In genomic region chr1:230120289-230120948, GRCh38 we compare ENCODE assay signal across 15 cellular contexts. TPM values are rescaled to one million over a fixed set of nuclear protein-coding genes. Genes with fewer than 3 reads are reported as not detected.
A peak's percentile ranks its signal among the peaks of the same experiment; 100 is the strongest.
DNase-seq lines count a peak whose midpoint lies in the region; ATAC-seq and TF ChIP-seq lines count a peak whose summit lies in the region.
"Had no signal": no experiment of that assay in that cellular context is flagged by ENCODE, and none has a peak within 500 bp of the region (broad histone marks: within the 10 kb centered on the region; RNA-seq: fewer than 3 reads in every experiment).

No MANE protein-coding gene starts in this region.

- H3K36me3 Mint-ChIP-seq in MCF 10A (ENCODE audit: insufficient read depth, unreplicated experiment) (peaks cover 17% of the 10 kb centered on the region), activated B cell treated with CpG ODN at 0.5 μM for 24 hours (ENCODE audit: low read depth) (peaks cover 47% of the 10 kb centered on the region), neural progenitor cell (peaks cover 19% of the 10 kb centered on the region)

- H3K4me3 Mint-ChIP-seq in MCF 10A (ENCODE audit: unreplicated experiment) (no peak overlapping the region), activated B cell treated with CpG ODN at 0.5 μM for 24 hours (no peak overlapping the region), neural progenitor cell (no peak overlapping the region)
- H3K4me3 Mint-ChIP-seq: activated naive CD8-positive, alpha-beta T cell; activated T-cell treated with anti-CD3 and anti-CD28 coated beads, Interleukin-2, amount 50 U/mL, for 24 hours; CD4-positive, alpha-beta T cell had no signal

- no peaks in the 10 kb centered on the region for H3K9me3 ChIP-seq in mammary epithelial cell (replicated peaks; ENCODE audit: insufficient read depth, low read length)
- no peaks in the 10 kb centered on the region for H3K9me3 ChIP-seq in right cardiac atrium (ENCODE audit: control insufficient read depth, low read length)
- H3K9me3 ChIP-seq in suprapubic skin, result no peaks in the 10 kb centered on the region
- H3K9me3 ChIP-seq in neural progenitor cell (ENCODE audit: low read depth), result no peaks in the 10 kb centered on the region
- H3K9me3 ChIP-seq: left lung had no signal

- dilution Hi-C loops in mammary epithelial cell (cut with HindIII; ENCODE audit: low sequenced_read_pairs), result no loop called here

- TF ChIP-seq POLR2A in suprapubic skin (IDR thresholded peaks at IDR 0.05), result no peak

- no peak for ATAC-seq in activated B cell treated with CpG ODN at 0.5 μM for 24 hours (ENCODE audit: low read depth)
- peak; percentile 88 to 90 for ATAC-seq in right cardiac atrium
- ATAC-seq in GM18858 (IDR thresholded peaks at IDR 0.05; ENCODE audit: unreplicated experiment), result no peak
- ATAC-seq: stimulated activated naive CD8-positive, alpha-beta T cell treated with anti-CD3 and anti-CD28 coated beads, Interleukin-15, Interleukin-2, amounts not matched to agents 100 U/mL and 50 U/mL, for 24 hours had no signal

- CTCF ChIA-PET in MCF 10A (lab: Yijun Ruan, JAX), result interaction anchor here (0.6 to 1.3 kb wide), 7 partner anchors 11 to 1159 kb away, joined by 3 to 5 read pairs (median 4); no protein-coding TSS in a partner anchor
- CTCF ChIA-PET in mammary epithelial cell (lab: Charles Lee; ENCODE audit: low non-redundant PET), result no interaction called here
- CTCF ChIA-PET in activated B cell treated with CpG ODN at 0.5 μM for 24 hours (lab: Charles Lee), result no interaction called here

- H3K27me3 Mint-ChIP-seq in MCF 10A (ENCODE audit: insufficient read depth, unreplicated experiment) (no peaks in the 10 kb centered on the region), activated B cell treated with CpG ODN at 0.5 μM for 24 hours (no peaks in the 10 kb centered on the region), neural progenitor cell (ENCODE audit: insufficient read depth, low read depth) (no peaks in the 10 kb centered on the region)
- H3K27me3 Mint-ChIP-seq: activated naive CD8-positive, alpha-beta T cell; activated T-cell treated with anti-CD3 and anti-CD28 coated beads, Interleukin-2, amount 50 U/mL, for 24 hours; CD4-positive, alpha-beta T cell; progenitor cell of endocrine pancreas had no signal

- no peak overlapping the region for H2AFZ ChIP-seq in mammary epithelial cell (ENCODE audit: low read depth, low read length)
- no peak overlapping the region for H2AFZ ChIP-seq in neural progenitor cell (replicated peaks)

- peaks cover 90% of the 10 kb centered on the region for H3K79me2 ChIP-seq in mammary epithelial cell (ENCODE audit: insufficient read depth, low read length)
- peaks cover 55% of the 10 kb centered on the region for H3K79me2 ChIP-seq in neural progenitor cell (ENCODE audit: low read depth)

- H3K27me3 ChIP-seq in mammary epithelial cell (ENCODE audit: insufficient read depth, low read length) (no peaks in the 10 kb centered on the region), right cardiac atrium (ENCODE audit: control insufficient read depth, insufficient read depth) (no peaks in the 10 kb centered on the region), suprapubic skin (no peaks in the 10 kb centered on the region), neural progenitor cell (no peaks in the 10 kb centered on the region)
- H3K27me3 ChIP-seq: left lung had no signal

- peaks cover 49% of the 10 kb centered on the region for H3K4me1 Mint-ChIP-seq in MCF 10A (ENCODE audit: insufficient read depth, unreplicated experiment)
- peaks cover 91% of the 10 kb centered on the region for H3K4me1 Mint-ChIP-seq in activated B cell treated with CpG ODN at 0.5 μM for 24 hours
- peaks cover 32% of the 10 kb centered on the region for H3K4me1 Mint-ChIP-seq in neural progenitor cell

- no peak overlapping the region for H3K9ac ChIP-seq in mammary epithelial cell (ENCODE audit: insufficient read depth, low read length)
- H3K9ac ChIP-seq in neural progenitor cell, result no peak overlapping the region

- H3K36me3 ChIP-seq in mammary epithelial cell (ENCODE audit: insufficient read depth, low read length) (peaks cover under 1% of the 10 kb centered on the region), suprapubic skin (no peaks in the 10 kb centered on the region), neural progenitor cell (no peaks in the 10 kb centered on the region)

- H3K27ac ChIP-seq in mammary epithelial cell (ENCODE audit: insufficient read depth, low read depth, low read length) (no peak overlapping the region), right cardiac atrium (ENCODE audit: low read length) (peak overlapping the region; percentile 80), suprapubic skin (peak overlapping the region; percentile 86), neural progenitor cell (no peak overlapping the region)
- H3K27ac ChIP-seq: left lung had no signal

- H3K4me1 ChIP-seq in mammary epithelial cell (ENCODE audit: insufficient read depth, low read length) (peaks cover 47% of the 10 kb centered on the region), right cardiac atrium (ENCODE audit: control insufficient read depth, insufficient read depth, low read length) (peaks cover 23% of the 10 kb centered on the region), suprapubic skin (peaks cover 44% of the 10 kb centered on the region), neural progenitor cell (peaks cover 5% of the 10 kb centered on the region)

- in situ Hi-C loops in mammary epithelial cell (cut with MboI; ENCODE audit: low sequenced_read_pairs in 2 of 2), result no loop called here

- no peaks in the 10 kb centered on the region for H4K20me1 ChIP-seq in mammary epithelial cell (ENCODE audit: insufficient read depth, low read length)
- H4K20me1 ChIP-seq in neural progenitor cell (ENCODE audit: low read depth), result peaks cover 74% of the 10 kb centered on the region

- DNase-seq in MCF 10A (ENCODE audit: unreplicated experiment) (no peak), mammary epithelial cell (no peak), activated B cell treated with CpG ODN at 0.5 μM for 24 hours (no peak), right cardiac atrium (peak; percentile 84 to 86 (median 85)), suprapubic skin (ENCODE audit: low spot score in 2 of 2) (peak; percentile 74 to 89), GM19238 (ENCODE audit: insufficient read length, low spot score) (no peak), neural progenitor cell (ENCODE audit: low spot score) (no peak)
- DNase-seq: activated T-cell treated with anti-CD3 and anti-CD28 coated beads, Interleukin-2, amount 50 U/mL, for 24 hours; CD4-positive, alpha-beta T cell; left lung; NCI-H187 treated with DMSO at 0.1 percent for 48 hours; stimulated activated naive CD8-positive, alpha-beta T cell treated with anti-CD3 and anti-CD28 coated beads, Interleukin-15, Interleukin-2, amounts not matched to agents 100 U/mL and 50 U/mL, for 24 hours had no signal

- POLR2A ChIA-PET in MCF 10A (lab: Yijun Ruan, JAX), result interaction anchor here (0.6 to 2.7 kb wide), 2 partner anchors 15 to 218 kb away, joined by 3 to 32 read pairs; no protein-coding TSS in a partner anchor
- POLR2A ChIA-PET in activated B cell treated with CpG ODN at 0.5 μM for 24 hours (lab: Charles Lee), result interaction anchor here (6.6 to 7.4 kb wide), 2 partner anchors 9 to 27 kb away, joined by 132 to 222 read pairs; no protein-coding TSS in a partner anchor

- H3F3A ChIP-seq in neural progenitor cell (ENCODE audit: low read depth), result no peaks in the 10 kb centered on the region

- H3K4me2 ChIP-seq in mammary epithelial cell (ENCODE audit: insufficient read depth, low read depth, low read length) (no peak overlapping the region), neural progenitor cell (no peak overlapping the region)

- TF ChIP-seq EP300 in suprapubic skin (IDR thresholded peaks at IDR 0.05), result no peak

- WGBS in mammary epithelial cell (ENCODE audit: low coverage, missing lambda C conversion rate), result over 99% methylated on average over 13 of the region's 14 CpGs
- 66% methylated on average over 14 of the region's 14 CpGs for WGBS in right cardiac atrium
- 76% methylated on average over 11 of the region's 14 CpGs for WGBS in suprapubic skin

- H3K27ac Mint-ChIP-seq in MCF 10A (ENCODE audit: low read depth, unreplicated experiment), result peak overlapping the region; percentile 87
- H3K27ac Mint-ChIP-seq in activated B cell treated with CpG ODN at 0.5 μM for 24 hours, result peak overlapping the region; percentile 90
- no peak overlapping the region for H3K27ac Mint-ChIP-seq in neural progenitor cell
- H3K27ac Mint-ChIP-seq: activated T-cell treated with anti-CD3 and anti-CD28 coated beads, Interleukin-2, amount 50 U/mL, for 24 hours; CD4-positive, alpha-beta T cell; progenitor cell of endocrine pancreas had no signal

- TF ChIP-seq CTCF in MCF 10A (IDR thresholded peaks at IDR 0.05; ENCODE audit: unreplicated experiment) (no peak), mammary epithelial cell (conservative IDR thresholded peaks at IDR 0.05 in 1 of 2, IDR thresholded peaks at IDR 0.05 in 1 of 2; ENCODE audit: extremely low read depth in 1 of 2, insufficient read depth in 1 of 2, low read depth in 1 of 2, low read length in 2 of 2) (no peak), activated B cell treated with CpG ODN at 0.5 μM for 24 hours (IDR thresholded peaks at IDR 0.05) (no peak), suprapubic skin (IDR thresholded peaks at IDR 0.05) (no peak), neural progenitor cell (IDR thresholded peaks at IDR 0.05) (no peak)

- no TSS peak for BruUV-seq in MCF 10A (replicated peaks; lab: Mats Ljungman, UMichigan)
- no TSS peak for BruUV-seq in mammary epithelial cell (replicated peaks; lab: Mats Ljungman, UMichigan)

- intact Hi-C loops in MCF 10A (cut with micrococcal nuclease) (no loop called here), mammary epithelial cell (cut with micrococcal nuclease) (loop anchor here (5.0 kb wide), 1 partner anchor 53 kb away; the partner anchor contains the start of gene GALNT2), activated B cell treated with CpG ODN at 0.5 μM for 24 hours (cut with micrococcal nuclease) (loop anchor here (5.0 kb wide), 4 partner anchors 182 to 643 kb away; no protein-coding TSS in a partner anchor), right cardiac atrium (cut with DNase I) (no loop called here)

- no peaks in the 10 kb centered on the region for H3K9me3 Mint-ChIP-seq in MCF 10A (ENCODE audit: unreplicated experiment)
- no peaks in the 10 kb centered on the region for H3K9me3 Mint-ChIP-seq in activated B cell treated with CpG ODN at 0.5 μM for 24 hours
- no peaks in the 10 kb centered on the region for H3K9me3 Mint-ChIP-seq in neural progenitor cell
- H3K9me3 Mint-ChIP-seq: activated T-cell treated with anti-CD3 and anti-CD28 coated beads, Interleukin-2, amount 50 U/mL, for 24 hours; CD4-positive, alpha-beta T cell had no signal

- no peak overlapping the region for H3K4me3 ChIP-seq in mammary epithelial cell (replicated peaks in 1 of 3; ENCODE audit: insufficient read depth in 1 of 3, low read depth in 2 of 3, low read length in 3 of 3)
- H3K4me3 ChIP-seq in right cardiac atrium (ENCODE audit: low read length), result no peak overlapping the region
- H3K4me3 ChIP-seq in suprapubic skin, result peak overlapping the region; percentile 17
- H3K4me3 ChIP-seq in neural progenitor cell, result no peak overlapping the region
- H3K4me3 ChIP-seq: left lung had no signal

RNA-seq across cellular contexts. Expression of gene GALNT2, which starts 53.4 kb away (rescaled TPM):
- total RNA-seq in MCF 10A (2022) (104 and 114 TPM in 2 replicates), mammary epithelial cell (100 to 1,000 TPM; 117 to 125 TPM), activated B cell treated with CpG ODN at 0.5 μM for 24 hours (99.8 and 108 TPM in 2 replicates), right cardiac atrium (10 to 100 TPM; 36.8 to 45.5 (median 40.5) TPM), suprapubic skin (10 to 100 TPM; 24.1 to 40.2 (median 36.4) TPM), neural progenitor cell (ENCODE audit: low replicate concordance) (37.6 and 61.4 TPM in 2 replicates)
- polyA plus RNA-seq in mammary epithelial cell (93.3 TPM), right cardiac atrium (27.4 TPM)
- polyA minus RNA-seq in mammary epithelial cell, result 83.5 TPM

Comparison
In these comparisons a context has a peak if more than half of its experiments do, and no peak if none do; other contexts are left out.
1. intact Hi-C loops: an anchor here in mammary epithelial cell (5.0 kb wide) and activated B cell treated with CpG ODN at 0.5 μM for 24 hours (5.0 kb wide); none called in MCF 10A and right cardiac atrium.
2. DNase-seq: peak in right cardiac atrium (3 of 3) and suprapubic skin (2 of 2); none in MCF 10A (single experiment), mammary epithelial cell (single experiment), activated B cell treated with CpG ODN at 0.5 μM for 24 hours (single experiment), GM19238 (single experiment) and neural progenitor cell (single experiment).
3. H3K27ac ChIP-seq: peak in right cardiac atrium (single experiment) and suprapubic skin (single experiment); none in mammary epithelial cell (single experiment) and neural progenitor cell (single experiment).
4. ATAC-seq: peak in right cardiac atrium (2 of 2); none in activated B cell treated with CpG ODN at 0.5 μM for 24 hours (single experiment) and GM18858 (single experiment).